33 cellular contexts compared by ENCODE assay signal in genomic region chr7:92839901-92840300, GRCh38.
"Had no signal": no experiment of that assay in that cellular context is flagged by ENCODE, and none has a peak within 500 bp of the region (broad histone marks: within the 10 kb centered on the region; RNA-seq: fewer than 3 reads in every experiment).

No MANE protein-coding gene starts in this region.

- H3K27ac ChIP-seq: cardiac muscle cell, coronary artery, dorsolateral prefrontal cortex, esophagus muscularis mucosa, gastroesophageal sphincter, heart right ventricle, WERI-Rb-1 had no signal

- H3K9me3 Mint-ChIP-seq: activated B cell treated with CpG ODN at 0.5 μM for 24 hours; dendritic cell treated with granulocyte-macrophage colony-stimulating factor and Interleukin-4, amounts not matched to agents 40 ng/mL and 50 ng/mL, for 4 days; T-helper 2 cell treated with Interferon-gamma antibody and Interleukin-4, amounts not matched to agents 5 μg/mL and 100 μg/mL, for 36 hours had no signal

- H3K27me3 Mint-ChIP-seq: activated B cell treated with CpG ODN at 0.5 μM for 24 hours had no signal

- H3K36me3 Mint-ChIP-seq: activated naive CD8-positive, alpha-beta T cell had no signal

- ATAC-seq: activated CD4-positive, CD25-positive, alpha-beta regulatory T cell treated with anti-CD3 and anti-CD28 coated beads, Interleukin-2, amount 50 U/mL, for 24 hours; activated CD8-positive, alpha-beta T cell treated with anti-CD3 and anti-CD28 coated beads for 36 hours; gastroesophageal sphincter; heart right ventricle; T-helper 17 cell had no signal

- H3K4me3 ChIP-seq: cardiac muscle cell, coronary artery, dorsolateral prefrontal cortex, esophagus muscularis mucosa, gastroesophageal sphincter, heart right ventricle had no signal

- H3K36me3 ChIP-seq: cardiac muscle cell, esophagus muscularis mucosa, gastroesophageal sphincter, heart right ventricle, WERI-Rb-1 had no signal

- H3K27me3 ChIP-seq: cardiac muscle cell, dorsolateral prefrontal cortex, esophagus muscularis mucosa, gastroesophageal sphincter, heart right ventricle had no signal

- FAIRE-seq: astrocyte had no signal

- DNase-seq: activated B cell treated with CpG ODN at 0.5 μM for 24 hours; activated CD4-positive, alpha-beta T cell treated with anti-CD3 and anti-CD28 coated beads for 48 hours; activated CD4-positive, alpha-beta T cell treated with anti-CD3 and anti-CD28 coated beads, Interleukin-2, amount 50 U/mL, for 1 hour; activated CD4-positive, alpha-beta T cell treated with anti-CD3 and anti-CD28 coated beads, Interleukin-2, amount 50 U/mL, for 48 hours; activated CD8-positive, alpha-beta memory T cell treated with anti-CD3 and anti-CD28 coated beads for 24 hours; activated CD8-positive, alpha-beta T cell treated with anti-CD3 and anti-CD28 coated beads for 36 hours; activated gamma-delta T cell treated with Interleukin-2 at 50 U/mL for 16 hours; activated naive CD4-positive, alpha-beta T cell treated with anti-CD3 and anti-CD28 coated beads, Interleukin-2, amount 50 U/mL, for 16 hours; activated naive CD4-positive, alpha-beta T cell treated with Interleukin-2 at 50 U/mL for 16 hours; activated T-cell treated with anti-CD3 and anti-CD28 coated beads, Interleukin-2, amount 50 U/mL, for 48 hours; amniotic stem cell; anterior cingulate cortex; central memory CD4-positive, alpha-beta T cell; cerebellar nuclear complex; dorsolateral prefrontal cortex; effector memory CD4-positive, alpha-beta T cell; endodermal cell; erythroblast; foreskin melanocyte; heart right ventricle; T-helper 1 cell; T-helper 17 cell; T1000; WERI-Rb-1 had no signal

- H3K4me3 Mint-ChIP-seq: activated B cell treated with CpG ODN at 0.5 μM for 24 hours; activated CD8-positive, alpha-beta T cell treated with anti-CD3 and anti-CD28 coated beads for 36 hours; activated naive CD8-positive, alpha-beta T cell; dendritic cell treated with granulocyte-macrophage colony-stimulating factor and Interleukin-4, amounts not matched to agents 40 ng/mL and 50 ng/mL, for 4 days; endodermal cell; T-helper 17 cell; T-helper 2 cell treated with Interferon-gamma antibody and Interleukin-4, amounts not matched to agents 5 μg/mL and 100 μg/mL, for 36 hours had no signal

- H3K9me3 ChIP-seq: esophagus muscularis mucosa, gastroesophageal sphincter, heart right ventricle had no signal

- H3K27ac Mint-ChIP-seq: activated B cell treated with CpG ODN at 0.5 μM for 24 hours; activated CD8-positive, alpha-beta T cell treated with anti-CD3 and anti-CD28 coated beads for 36 hours; activated naive CD8-positive, alpha-beta T cell; dendritic cell treated with granulocyte-macrophage colony-stimulating factor and Interleukin-4, amounts not matched to agents 40 ng/mL and 50 ng/mL, for 4 days; endodermal cell; T-helper 17 cell; T-helper 2 cell treated with Interferon-gamma antibody and Interleukin-4, amounts not matched to agents 5 μg/mL and 100 μg/mL, for 36 hours had no signal
